Comparison of ENCODE assay signal across 1 cellular context in the genomic region with DNA sequence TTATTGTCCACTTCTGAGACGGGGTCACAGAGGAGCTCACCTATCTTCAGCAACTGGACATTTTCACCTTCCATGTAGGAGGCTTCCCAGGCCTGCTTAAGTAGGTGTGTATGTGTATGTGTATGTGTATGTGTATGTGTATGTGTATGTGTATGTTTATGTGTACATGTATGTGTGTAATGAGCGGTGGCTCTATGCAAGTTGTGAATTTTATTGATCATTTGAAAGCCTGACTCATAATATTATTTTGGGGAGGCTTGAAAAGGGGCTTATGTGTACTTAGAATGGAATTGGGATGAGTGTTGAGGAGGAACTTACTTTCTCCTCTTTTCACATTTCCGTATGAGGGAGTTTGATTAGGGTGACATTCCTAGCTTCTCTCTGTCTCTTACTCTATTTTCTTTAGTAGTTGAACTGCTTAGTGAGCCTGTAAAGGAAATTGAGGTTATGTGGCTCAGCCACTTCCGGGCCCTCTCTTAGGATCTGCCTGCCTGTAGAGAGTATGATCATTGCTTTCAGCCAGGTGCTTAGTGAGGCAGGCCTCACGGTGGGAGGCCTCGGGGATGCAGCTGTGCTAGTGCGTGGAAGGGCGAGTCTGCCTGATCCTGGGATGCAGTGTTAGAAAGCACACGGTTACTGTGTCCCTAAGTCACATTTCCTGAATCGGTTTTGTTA.
TF ChIP-seq lines count a peak whose summit lies in the region.

No MANE protein-coding gene starts in this region.

TF ChIP-seq in IMR-90, 13 proteins besides CTCF, POLR2A, EP300 and RAD21:
- no peak for TF ChIP-seq CEBPB (IDR thresholded peaks at IDR 0.05; ENCODE audit: low read depth, low read length)
- TF ChIP-seq, protein P1, sequence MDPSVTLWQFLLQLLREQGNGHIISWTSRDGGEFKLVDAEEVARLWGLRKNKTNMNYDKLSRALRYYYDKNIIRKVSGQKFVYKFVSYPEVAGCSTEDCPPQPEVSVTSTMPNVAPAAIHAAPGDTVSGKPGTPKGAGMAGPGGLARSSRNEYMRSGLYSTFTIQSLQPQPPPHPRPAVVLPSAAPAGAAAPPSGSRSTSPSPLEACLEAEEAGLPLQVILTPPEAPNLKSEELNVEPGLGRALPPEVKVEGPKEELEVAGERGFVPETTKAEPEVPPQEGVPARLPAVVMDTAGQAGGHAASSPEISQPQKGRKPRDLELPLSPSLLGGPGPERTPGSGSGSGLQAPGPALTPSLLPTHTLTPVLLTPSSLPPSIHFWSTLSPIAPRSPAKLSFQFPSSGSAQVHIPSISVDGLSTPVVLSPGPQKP (IDR thresholded peaks at IDR 0.05; ENCODE audit: borderline replicate concordance, low read depth, low read length): no peak
- no peak for TF ChIP-seq CHD1 (IDR thresholded peaks at IDR 0.05; ENCODE audit: low read depth, low read length)
- TF ChIP-seq RFX5 (IDR thresholded peaks at IDR 0.05; ENCODE audit: low read depth, low read length): no peak
